9 cellular contexts compared by ENCODE assay signal in the genomic region with DNA sequence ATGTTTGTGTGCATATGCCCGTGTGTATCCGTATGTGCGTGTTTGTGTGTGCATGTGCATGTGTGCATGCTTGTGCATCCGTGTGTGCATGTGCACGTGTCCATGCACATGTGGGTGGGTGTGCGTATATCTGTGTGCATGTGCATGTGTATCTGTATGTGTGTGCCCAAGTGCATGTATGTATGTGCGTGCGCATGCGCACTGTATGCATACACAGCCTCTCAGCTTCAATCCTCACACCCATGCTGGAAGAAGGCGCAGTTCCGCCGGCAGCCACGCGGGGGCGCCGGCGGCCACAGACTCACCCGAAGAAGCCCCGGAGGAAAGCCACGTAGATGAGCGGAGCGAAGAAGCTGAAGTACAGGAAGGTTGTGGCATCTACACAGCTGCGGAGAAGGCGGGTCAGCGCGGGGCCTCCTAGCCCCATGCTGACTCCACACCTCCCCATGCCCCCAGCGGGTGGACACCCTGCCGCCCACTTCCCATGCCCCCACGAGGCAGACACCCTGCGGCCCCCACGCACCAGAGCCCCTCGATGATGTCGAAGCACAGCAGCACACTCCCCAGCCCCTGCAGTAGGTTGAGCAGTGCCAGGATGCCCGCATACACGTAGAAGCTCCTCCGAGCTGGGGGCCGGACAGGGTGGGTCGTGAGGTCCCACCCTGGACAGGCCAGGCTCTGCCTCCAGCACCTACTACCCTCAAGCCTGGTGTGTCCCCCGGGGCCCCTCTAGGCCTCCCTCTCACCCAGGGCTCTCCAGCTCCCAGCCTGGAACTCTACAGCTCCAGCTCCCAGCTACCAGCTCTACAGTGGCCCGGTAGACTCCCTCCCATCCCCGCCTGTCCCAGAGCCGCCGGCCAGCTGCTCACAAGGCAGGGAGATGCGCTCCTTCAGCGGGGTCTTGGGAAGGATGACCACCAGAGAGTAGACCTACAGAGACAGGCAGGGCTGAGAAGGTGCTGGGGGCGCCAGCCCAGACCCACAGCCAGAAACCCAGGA. TPM values are rescaled to one million over a fixed set of nuclear protein-coding genes. Genes with fewer than 3 reads are reported as not detected.
DNase-seq lines count a peak whose midpoint lies in the region; ATAC-seq and TF ChIP-seq lines count a peak whose summit lies in the region.
"Had no signal": no experiment of that assay in that cellular context is flagged by ENCODE, and none has a peak within 500 bp of the region (broad histone marks: within the 10 kb centered on the region; RNA-seq: fewer than 3 reads in every experiment).

No MANE protein-coding gene starts in this region.

- DNase-seq in GF-D8 (lab: John Stamatoyannopoulos, UW) (peak; percentile 72), HEK293T (ENCODE audit: extremely low spot score) (peak; percentile 95), MV-4-11 (lab: John Stamatoyannopoulos, UW) (peak; percentile 84), SJCRH30 (peak; percentile 78 to 88), fibroblast of villous mesenchyme (ENCODE audit: low read depth) (peak; percentile 96), omental fat pad (ENCODE audit: low spot score) (peak; percentile 68), thoracic aorta (ENCODE audit: low spot score) (peak; percentile 63)
- peak; percentile 94 for DNase-seq in activated effector memory CD4-positive, alpha-beta T cell treated with anti-CD3 and anti-CD28 coated beads, Interleukin-2, amount 50 U/mL, for 16 hours

- POLR2A ChIA-PET in HEK293T (lab: Yijun Ruan, JAX) = interaction anchor here (0.9 to 1.7 kb wide), 2 partner anchors 23 to 59 kb away, joined by 3 to 10 read pairs; a partner anchor contains a TSS

- H3K27me3 ChIP-seq in SJCRH30 (no peaks in the 10 kb centered on the region), thoracic aorta (replicated peaks; ENCODE audit: insufficient read depth) (no peaks in the 10 kb centered on the region)

- ATAC-seq in omental fat pad (ENCODE audit: low FRiP score) (peak; percentile 88), thoracic aorta (ENCODE audit: insufficient number of reproducible peaks, low FRiP score, low read depth) (peak; percentile 85)

- H3K4me3 ChIP-seq in SJCRH30 (no peak overlapping the region), fibroblast of villous mesenchyme (ENCODE audit: low read depth, low read length) (no peak overlapping the region), thoracic aorta (peak overlapping the region; percentile 14)
- H3K4me3 ChIP-seq: skin epidermis had no signal

- TF ChIP-seq CTCF in fibroblast of villous mesenchyme (IDR thresholded peaks at IDR 0.05; ENCODE audit: insufficient read depth, low read depth, low read length) = peak; percentile 99
- TF ChIP-seq CTCF in omental fat pad (IDR thresholded peaks at IDR 0.05) = peak in 2 of 3 donors; percentile 86 to 94
- peak; percentile 96 for TF ChIP-seq CTCF in thoracic aorta (IDR thresholded peaks at IDR 0.05)

- H3K27ac ChIP-seq in SJCRH30 (no peak overlapping the region), thoracic aorta (no peak overlapping the region)

- H3K4me1 ChIP-seq in SJCRH30 (no peaks in the 10 kb centered on the region), thoracic aorta (ENCODE audit: control insufficient read depth in 1 of 2, low read depth in 2 of 2) (peaks cover 0 to 8% of the 10 kb centered on the region in 2 donors)

- CTCF ChIA-PET in HEK293T (lab: Yijun Ruan, JAX) = interaction anchor here (0.7 to 2.0 kb wide), 14 partner anchors 9 to 108 kb away, joined by 3 to 10 read pairs (median 5); a partner anchor contains a TSS

- peaks cover 26% of the 10 kb centered on the region for H3K36me3 ChIP-seq in SJCRH30
- peaks cover 31% of the 10 kb centered on the region for H3K36me3 ChIP-seq in thoracic aorta

- H3K9me3 ChIP-seq in SJCRH30 (replicated peaks) (no peaks in the 10 kb centered on the region), thoracic aorta (no peaks in the 10 kb centered on the region)

TF ChIP-seq in HEK293T, 16 proteins besides CTCF, POLR2A, EP300 and RAD21:
- TF ChIP-seq, protein P1, sequence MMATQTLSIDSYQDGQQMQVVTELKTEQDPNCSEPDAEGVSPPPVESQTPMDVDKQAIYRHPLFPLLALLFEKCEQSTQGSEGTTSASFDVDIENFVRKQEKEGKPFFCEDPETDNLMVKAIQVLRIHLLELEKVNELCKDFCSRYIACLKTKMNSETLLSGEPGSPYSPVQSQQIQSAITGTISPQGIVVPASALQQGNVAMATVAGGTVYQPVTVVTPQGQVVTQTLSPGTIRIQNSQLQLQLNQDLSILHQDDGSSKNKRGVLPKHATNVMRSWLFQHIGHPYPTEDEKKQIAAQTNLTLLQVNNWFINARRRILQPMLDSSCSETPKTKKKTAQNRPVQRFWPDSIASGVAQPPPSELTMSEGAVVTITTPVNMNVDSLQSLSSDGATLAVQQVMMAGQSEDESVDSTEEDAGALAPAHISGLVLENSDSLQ (IDR thresholded peaks at IDR 0.05) = no peak
- TF ChIP-seq CTBP1 (IDR thresholded peaks at IDR 0.05; ENCODE audit: borderline replicate concordance) (no peak), NFRKB (IDR thresholded peaks at IDR 0.05) (no peak), FOXA1 (IDR thresholded peaks at IDR 0.05) (no peak), SP1 (IDR thresholded peaks at IDR 0.05) (no peak), TARDBP (IDR thresholded peaks at IDR 0.05) (no peak), LEF1 (IDR thresholded peaks at IDR 0.05; ENCODE audit: borderline replicate concordance) (no peak), SUZ12 (IDR thresholded peaks at IDR 0.05) (no peak)

RNA-seq across cellular contexts. Expression of a gene that starts 15.4 kb away (rescaled TPM):
- total RNA-seq in SJCRH30 (2014; rRNA removed; shearing (Covaris generic)) = 24.4 and 24.8 TPM in 2 replicates
- total RNA-seq in fibroblast of villous mesenchyme (26.4 and 40.6 TPM in 2 replicates), omental fat pad (10 to 100 TPM; 31.4 to 39.0 (median 33.5) TPM), thoracic aorta (10 to 100 TPM; 32.0 to 37.8 TPM)

RNA-seq across cellular contexts. Expression of a gene that starts 23.0 kb away (rescaled TPM):
- 179 and 182 TPM in 2 replicates for total RNA-seq in SJCRH30 (2014; rRNA removed; shearing (Covaris generic))
- total RNA-seq in fibroblast of villous mesenchyme = 39.3 and 45.4 TPM in 2 replicates
- total RNA-seq in omental fat pad = 10 to 100 TPM in 1 of 4 donors, 1 to 10 TPM in 3; 2.7 to 10.4 (median 5.9) TPM
- total RNA-seq in thoracic aorta = 1 to 10 TPM; 4.5 to 5.4 TPM

RNA-seq across cellular contexts. Expression of a gene that starts 53.8 kb away (rescaled TPM):
- 10.7 and 10.9 TPM in 2 replicates for total RNA-seq in SJCRH30 (2014; rRNA removed; shearing (Covaris generic))
- 0.32 and 0.86 TPM in 2 replicates for total RNA-seq in fibroblast of villous mesenchyme
- total RNA-seq in omental fat pad = 1 to 10 TPM; 1.7 to 6.3 (median 2.9) TPM
- total RNA-seq in thoracic aorta = 1 to 10 TPM; 2.8 to 7.8 TPM
